In the genomic region with DNA sequence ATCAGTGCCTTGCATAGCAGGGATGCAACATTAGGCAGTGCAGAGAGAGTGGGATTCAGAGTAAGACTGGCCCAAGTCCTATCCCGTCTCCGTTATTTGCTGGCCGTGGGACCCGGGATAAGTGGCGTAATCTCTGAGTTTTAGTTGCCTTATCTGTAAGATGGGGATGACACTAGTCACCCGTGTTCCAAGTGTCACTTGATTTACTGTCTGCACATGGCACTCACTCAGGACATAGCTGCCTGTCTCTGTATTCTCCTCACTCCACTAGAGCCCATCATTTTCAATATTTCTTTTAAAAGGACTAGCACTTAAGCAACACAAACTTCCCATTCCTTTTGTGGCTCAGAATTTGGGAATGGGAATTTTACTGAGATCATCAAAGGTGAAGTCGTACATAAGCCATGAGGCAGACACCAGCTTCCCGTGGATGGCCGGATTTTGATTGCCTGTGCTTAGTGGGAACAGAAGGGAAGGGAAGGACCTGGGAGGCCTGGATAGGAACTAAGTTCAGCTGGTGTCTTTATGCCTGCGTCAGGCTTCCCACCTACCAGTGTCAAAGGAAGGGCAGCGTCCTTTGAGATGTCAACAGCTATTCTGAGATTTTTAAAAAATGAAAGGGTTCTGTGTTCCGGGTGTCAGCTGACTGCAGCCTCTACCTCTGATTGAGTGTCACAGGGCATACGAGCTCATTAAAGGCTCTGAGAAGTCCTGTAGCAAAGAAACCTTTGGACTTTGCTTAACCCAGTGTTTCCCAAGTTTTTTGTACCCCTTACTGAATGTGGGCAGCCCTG, we compare ENCODE assay signal across 19 cellular contexts.
DNase-seq lines count a peak whose midpoint lies in the region; ATAC-seq, FAIRE-seq and TF ChIP-seq lines count a peak whose summit lies in the region.
"Had no signal": no experiment of that assay in that cellular context is flagged by ENCODE, and none has a peak within 500 bp of the region (broad histone marks: within the 10 kb centered on the region; RNA-seq: fewer than 3 reads in every experiment).

No MANE protein-coding gene starts in this region.

- FAIRE-seq in kidney (lab: Jason Lieb, UNC) (no peak), urothelium cell line (lab: Jason Lieb, UNC) (peak; percentile 68)
- FAIRE-seq: D721Med had no signal

- H3K4me1 ChIP-seq in heart left ventricle (peaks cover 5 to 85% (median 19%) of the 10 kb centered on the region in 12 donors), kidney (ENCODE audit: control insufficient read depth in 1 of 2, insufficient read depth in 1 of 2, low read depth in 1 of 2, low read length in 2 of 2) (peaks cover 5 to 6% of the 10 kb centered on the region in 2 donors), parathyroid adenoma (no peaks in the 10 kb centered on the region)
- H3K4me1 ChIP-seq: HAP-1 had no signal

- H3K36me3 ChIP-seq in heart left ventricle = no peaks in the 10 kb centered on the region
- no peaks in the 10 kb centered on the region for H3K36me3 ChIP-seq in kidney (ENCODE audit: control insufficient read depth in 1 of 2, insufficient read depth in 2 of 2, low read length in 2 of 2)
- H3K36me3 ChIP-seq in parathyroid adenoma (ENCODE audit: control insufficient read depth, insufficient read depth, low read length) = no peaks in the 10 kb centered on the region
- H3K36me3 ChIP-seq: BLaER1, HAP-1 had no signal

- 48 to 53% (median 52%) methylated on average over 13 of the region's 13 CpGs for WGBS in heart left ventricle, 4 donors

- intact Hi-C loops in heart left ventricle (cut with DNase I) = no loop called here
- intact Hi-C loops in Right ventricle myocardium inferior (cut with DNase I) = no loop called here
- intact Hi-C loops in kidney (cut with DNase I) = no loop called here

- H3K27me3 ChIP-seq in heart left ventricle (no peaks in the 10 kb centered on the region), parathyroid adenoma (ENCODE audit: control insufficient read depth, insufficient read depth, low read length) (no peaks in the 10 kb centered on the region)
- H3K27me3 ChIP-seq: BLaER1 had no signal

- no peak for TF ChIP-seq CTCF in heart left ventricle (IDR thresholded peaks at IDR 0.05)
- no peak for TF ChIP-seq CTCF in kidney (IDR thresholded peaks at IDR 0.05; ENCODE audit: borderline replicate concordance, extremely low read depth, insufficient read depth)
- TF ChIP-seq CTCF in parathyroid adenoma (IDR thresholded peaks at IDR 0.05) = no peak

- no peaks in the 10 kb centered on the region for H3K9me3 ChIP-seq in heart left ventricle
- H3K9me3 ChIP-seq in kidney (ENCODE audit: control insufficient read depth in 1 of 2, low read length in 2 of 2) = no peaks in the 10 kb centered on the region
- no peaks in the 10 kb centered on the region for H3K9me3 ChIP-seq in parathyroid adenoma (ENCODE audit: control insufficient read depth, low read length)
- H3K9me3 ChIP-seq: BLaER1, HAP-1 had no signal

- H3K9ac ChIP-seq in kidney (ENCODE audit: low read length in 2 of 2) = no peak overlapping the region
- no peak overlapping the region for H3K9ac ChIP-seq in parathyroid adenoma
- H3K9ac ChIP-seq: BLaER1 had no signal

- TF ChIP-seq POLR2A in heart left ventricle (IDR thresholded peaks at IDR 0.05) = no peak

- no peak overlapping the region for H3K4me2 ChIP-seq in parathyroid adenoma (ENCODE audit: low read length)
- H3K4me2 ChIP-seq: BLaER1 had no signal

- H3K27ac ChIP-seq in heart left ventricle = peak overlapping the region in 5 of 12 donors; percentile 8 to 58 (median 21)
- peak overlapping the region; percentile 11 to 36 for H3K27ac ChIP-seq in kidney (ENCODE audit: low read depth in 2 of 2, low read length in 2 of 2)
- H3K27ac ChIP-seq in parathyroid adenoma = peak overlapping the region; percentile 54
- H3K27ac ChIP-seq: BLaER1 had no signal

- no peaks in the 10 kb centered on the region for H3K79me2 ChIP-seq in parathyroid adenoma

- H3K4me3 ChIP-seq in heart left ventricle = no peak overlapping the region
- H3K4me3 ChIP-seq in kidney (ENCODE audit: low read length in 2 of 2) = no peak overlapping the region
- no peak overlapping the region for H3K4me3 ChIP-seq in parathyroid adenoma (ENCODE audit: low read depth, low read length)
- H3K4me3 ChIP-seq: BLaER1, HAP-1 had no signal

- no peak overlapping the region for H2AFZ ChIP-seq in parathyroid adenoma

- peak in 3 of 4 donors; percentile 15 to 38 (median 18) for ATAC-seq in heart left ventricle
- ATAC-seq in Right ventricle myocardium inferior = no peak
- ATAC-seq in GM21528 (IDR thresholded peaks at IDR 0.05; ENCODE audit: low FRiP score, unreplicated experiment) = no peak
- ATAC-seq: CD8-positive, alpha-beta T cell had no signal

- DNase-seq in heart left ventricle (peak in 1 of 5 donors; percentile 16), Right ventricle myocardium inferior (ENCODE audit: missing footprints) (no peak), kidney (no peak), urothelium cell line (ENCODE audit: low spot score) (no peak), NCI-H2081 (lab: John Stamatoyannopoulos, UW) (no peak), NCI-H526 (lab: John Stamatoyannopoulos, UW) (no peak)
- DNase-seq: 8988T; CD8-positive, alpha-beta T cell; DMS79 treated with DMSO at 0.1 percent for 48 hours; NCI-H1105 treated with DMSO at 0.1 percent for 48 hours; NCI-H1694 treated with DMSO at 0.1 percent for 48 hours; NCI-H446; NCI-H748 treated with DMSO at 0.1 percent for 48 hours; RPMI8226 had no signal

Comparison
In these comparisons a context has a peak if more than half of its experiments do, and no peak if none do; other contexts are left out.
1. ATAC-seq: peak in heart left ventricle (3 of 4); none in Right ventricle myocardium inferior (single experiment) and GM21528 (single experiment).